20 cellular contexts compared by ENCODE assay signal in genomic region chr22:23534201-23534850, GRCh38. TPM values are rescaled to one million over a fixed set of nuclear protein-coding genes. Genes with fewer than 3 reads are reported as not detected.
DNase-seq lines count a peak whose midpoint lies in the region; ATAC-seq and TF ChIP-seq lines count a peak whose summit lies in the region.
"Had no signal": no experiment of that assay in that cellular context is flagged by ENCODE, and none has a peak within 500 bp of the region (broad histone marks: within the 10 kb centered on the region; RNA-seq: fewer than 3 reads in every experiment).

No MANE protein-coding gene starts in this region.

- no peak overlapping the region for H3K4me3 Mint-ChIP-seq in mesothelial cell of epicardium
- H3K4me3 Mint-ChIP-seq: activated CD8-positive, alpha-beta memory T cell treated with anti-CD3 and anti-CD28 coated beads, Interleukin-2, amount 10 ng/mL, durations not matched to agents 7 days and 5 days; stimulated activated naive CD8-positive, alpha-beta T cell treated with anti-CD3 and anti-CD28 coated beads, Interleukin-15, Interleukin-2, amounts not matched to agents 100 ng/mL and 50 ng/mL, for 24 hours had no signal

- H3K27ac Mint-ChIP-seq in mesothelial cell of epicardium, result peak overlapping the region; percentile 99
- H3K27ac Mint-ChIP-seq: activated CD8-positive, alpha-beta memory T cell treated with anti-CD3 and anti-CD28 coated beads, Interleukin-2, amount 10 ng/mL, durations not matched to agents 7 days and 5 days; stimulated activated naive CD8-positive, alpha-beta T cell treated with anti-CD3 and anti-CD28 coated beads, Interleukin-15, Interleukin-2, amounts not matched to agents 100 ng/mL and 50 ng/mL, for 24 hours had no signal

- intact Hi-C loops in cardiac septum (cut with DNase I) (no loop called here), upper lobe of right lung (cut with DNase I) (no loop called here)

- H3K9me3 ChIP-seq in right atrium auricular region, result no peaks in the 10 kb centered on the region
- no peaks in the 10 kb centered on the region for H3K9me3 ChIP-seq in upper lobe of right lung
- H3K9me3 ChIP-seq in smooth muscle cell (replicated peaks; ENCODE audit: low read depth), result no peaks in the 10 kb centered on the region
- H3K9me3 ChIP-seq: psoas muscle had no signal

- H3K36me3 Mint-ChIP-seq in mesothelial cell of epicardium, result no peaks in the 10 kb centered on the region
- H3K36me3 Mint-ChIP-seq: activated CD8-positive, alpha-beta memory T cell treated with anti-CD3 and anti-CD28 coated beads, Interleukin-2, amount 10 ng/mL, durations not matched to agents 7 days and 5 days had no signal

- H3K79me2 ChIP-seq in smooth muscle cell (ENCODE audit: low read depth), result no peaks in the 10 kb centered on the region

- H3F3A ChIP-seq in smooth muscle cell (ENCODE audit: low read depth), result peaks cover 15% of the 10 kb centered on the region

- H3K27me3 ChIP-seq in right atrium auricular region, result no peaks in the 10 kb centered on the region
- no peaks in the 10 kb centered on the region for H3K27me3 ChIP-seq in upper lobe of right lung
- H3K27me3 ChIP-seq in smooth muscle cell (ENCODE audit: low read depth), result no peaks in the 10 kb centered on the region

- no peaks in the 10 kb centered on the region for H3K9me3 Mint-ChIP-seq in mesothelial cell of epicardium
- H3K9me3 Mint-ChIP-seq: stimulated activated naive CD8-positive, alpha-beta T cell treated with anti-CD3 and anti-CD28 coated beads, Interleukin-15, Interleukin-2, amounts not matched to agents 100 ng/mL and 50 ng/mL, for 24 hours had no signal

- H3K9ac ChIP-seq in smooth muscle cell (ENCODE audit: low read depth), result no peak overlapping the region
- H3K9ac ChIP-seq: GM23248 had no signal

- 82% methylated on average over 10 of the region's 10 CpGs for WGBS in smooth muscle cell (ENCODE audit: low lambda C conversion rate)

- H3K27me3 Mint-ChIP-seq in mesothelial cell of epicardium (ENCODE audit: low read depth), result no peaks in the 10 kb centered on the region
- H3K27me3 Mint-ChIP-seq: stimulated activated naive CD8-positive, alpha-beta T cell treated with anti-CD3 and anti-CD28 coated beads, Interleukin-15, Interleukin-2, amounts not matched to agents 100 ng/mL and 50 ng/mL, for 24 hours had no signal

- no peaks in the 10 kb centered on the region for H3K36me3 ChIP-seq in right atrium auricular region
- H3K36me3 ChIP-seq in upper lobe of right lung, result no peaks in the 10 kb centered on the region
- H3K36me3 ChIP-seq in smooth muscle cell (ENCODE audit: low read depth), result no peaks in the 10 kb centered on the region

- DNase-seq in cardiac septum (ENCODE audit: low spot score) (peak; percentile 74), right atrium auricular region (ENCODE audit: low spot score) (no peak), fibroblast of pulmonary artery (ENCODE audit: low read depth) (peak; percentile 19), mesothelial cell of epicardium (ENCODE audit: low spot score in 2 of 2, unreplicated experiment in 2 of 2) (peak in 1 of 2 experiments; percentile 70), upper lobe of right lung (peak; percentile 57), foreskin fibroblast (no peak), smooth muscle cell (lab: John Stamatoyannopoulos, UW; ENCODE audit: unreplicated experiment) (no peak)
- DNase-seq in activated CD4-positive, alpha-beta T cell treated with anti-CD3 and anti-CD28 coated beads for 4 hours, result no peak
- DNase-seq: activated CD8-positive, alpha-beta memory T cell treated with anti-CD3 and anti-CD28 coated beads, Interleukin-2, amount 10 ng/mL, durations not matched to agents 7 days and 5 days; activated naive CD4-positive, alpha-beta T cell treated with anti-CD3 and anti-CD28 coated beads, Interleukin-2, amount 50 U/mL, for 16 hours; dermis blood vessel endothelial cell; GM23248; NCI-H1436; stimulated activated CD4-positive, alpha-beta T cell treated with anti-CD3 and anti-CD28 coated beads, Interleukin-15, amount 100 ng/mL, for 24 hours; T-helper 1 cell had no signal

- no peak overlapping the region for H2AFZ ChIP-seq in smooth muscle cell (ENCODE audit: low read depth)
- H2AFZ ChIP-seq: GM23248 had no signal

- H3K27ac ChIP-seq in right atrium auricular region (no peak overlapping the region), upper lobe of right lung (no peak overlapping the region), smooth muscle cell (ENCODE audit: low read depth) (no peak overlapping the region)
- H3K27ac ChIP-seq: GM23248, psoas muscle had no signal

- TF ChIP-seq CTCF in right atrium auricular region (IDR thresholded peaks at IDR 0.05), result no peak
- TF ChIP-seq CTCF in fibroblast of pulmonary artery (IDR thresholded peaks at IDR 0.05; ENCODE audit: low read length, missing control alignments), result no peak
- TF ChIP-seq CTCF in mesothelial cell of epicardium (IDR thresholded peaks at IDR 0.05; ENCODE audit: unreplicated experiment), result no peak
- TF ChIP-seq CTCF in upper lobe of right lung (IDR thresholded peaks at IDR 0.05), result no peak
- TF ChIP-seq CTCF in foreskin fibroblast (IDR thresholded peaks at IDR 0.05; ENCODE audit: low read depth, low read length), result no peak
- TF ChIP-seq CTCF in smooth muscle cell (IDR thresholded peaks at IDR 0.05; ENCODE audit: borderline replicate concordance, insufficient read depth, poor library complexity, severe bottlenecking), result no peak

- H3K4me1 ChIP-seq in right atrium auricular region (no peaks in the 10 kb centered on the region), upper lobe of right lung (peaks cover 8% of the 10 kb centered on the region), smooth muscle cell (ENCODE audit: low read depth) (peaks cover 27% of the 10 kb centered on the region)
- H3K4me1 ChIP-seq: psoas muscle had no signal

- H3K4me2 ChIP-seq in smooth muscle cell, result no peak overlapping the region

- H3K4me1 Mint-ChIP-seq in mesothelial cell of epicardium, result peaks cover 90% of the 10 kb centered on the region

- H3K4me3 ChIP-seq in right atrium auricular region (no peak overlapping the region), fibroblast of pulmonary artery (replicated peaks; ENCODE audit: low read depth, low read length) (no peak overlapping the region), upper lobe of right lung (no peak overlapping the region), foreskin fibroblast (ENCODE audit: low read depth in 1 of 2, low read length in 2 of 2) (no peak overlapping the region), smooth muscle cell (no peak overlapping the region)
- H3K4me3 ChIP-seq: GM23248, psoas muscle had no signal

- H4K20me1 ChIP-seq in smooth muscle cell (ENCODE audit: low read depth), result no peaks in the 10 kb centered on the region

- ATAC-seq in upper lobe of right lung, result no peak
- ATAC-seq: activated CD8-positive, alpha-beta memory T cell treated with anti-CD3 and anti-CD28 coated beads, Interleukin-2, amount 10 ng/mL, durations not matched to agents 7 days and 5 days; psoas muscle had no signal

RNA-seq across cellular contexts. Expression of gene IGLL1, which starts 45.8 kb away (rescaled TPM):
- total RNA-seq in cardiac septum (not detected), right atrium auricular region (not detected), mesothelial cell of epicardium (not detected in 3 replicates), upper lobe of right lung (not detected), smooth muscle cell (not detected in 2 replicates)
- polyA plus RNA-seq in smooth muscle cell, result not detected in 2 replicates
- total RNA-seq: dermis blood vessel endothelial cell, GM23248, psoas muscle, RPMI7951 had no signal
- polyA plus RNA-seq: AG04450, esophagus, GM23248, psoas muscle had no signal

Comparison
In these comparisons a context has a peak if more than half of its experiments do, and no peak if none do; other contexts are left out.
1. DNase-seq: peak in cardiac septum (single experiment), fibroblast of pulmonary artery (single experiment) and upper lobe of right lung (single experiment); none in right atrium auricular region (single experiment), foreskin fibroblast (0 of 2), smooth muscle cell (single experiment) and activated CD4-positive, alpha-beta T cell treated with anti-CD3 and anti-CD28 coated beads for 4 hours (0 of 2).